Comparison of ENCODE assay signal across 12 cellular contexts in the genomic region with DNA sequence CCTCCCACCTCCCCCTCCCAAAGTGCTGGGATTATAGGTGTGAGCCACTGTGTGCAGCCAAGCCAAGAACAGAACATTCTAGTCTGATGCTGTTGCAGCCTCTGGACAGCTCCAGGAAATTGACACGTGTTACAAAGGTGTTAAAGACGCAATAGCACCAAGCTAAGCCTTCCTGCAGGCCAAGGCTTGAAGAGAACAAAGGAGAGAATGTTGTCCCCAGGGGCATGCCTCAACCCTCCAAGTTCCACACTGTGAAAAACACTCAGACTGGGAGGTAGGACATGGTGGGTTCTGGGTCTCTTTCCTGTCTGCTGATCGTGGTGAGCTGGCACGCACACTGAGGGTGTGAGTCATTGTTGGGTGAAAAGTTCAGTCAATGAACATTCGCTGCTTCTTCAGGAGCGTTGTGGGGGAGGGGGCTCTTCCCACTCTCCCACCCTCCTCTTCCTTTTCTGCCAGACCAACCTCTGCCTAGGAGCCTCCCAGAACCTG. TPM values are rescaled to one million over a fixed set of nuclear protein-coding genes. Genes with fewer than 3 reads are reported as not detected.
DNase-seq lines count a peak whose midpoint lies in the region; ATAC-seq and TF ChIP-seq lines count a peak whose summit lies in the region.
"Had no signal": no experiment of that assay in that cellular context is flagged by ENCODE, and none has a peak within 500 bp of the region (broad histone marks: within the 10 kb centered on the region; RNA-seq: fewer than 3 reads in every experiment).

No MANE protein-coding gene starts in this region.

- POLR2A ChIA-PET in A673 (lab: Charles Lee; ENCODE audit: low non-redundant PET) = interaction anchor here (0.6 kb wide), 1 partner anchor 250 kb away, joined by 14 read pairs; no protein-coding TSS in a partner anchor
- POLR2A ChIA-PET in activated CD8-positive, alpha-beta T cell treated with anti-CD3 and anti-CD28 coated beads, Interleukin-2, amount 10 ng/mL, durations not matched to agents 7 days and 5 days (lab: Charles Lee) = no interaction called here
- POLR2A ChIA-PET in CD8-positive, alpha-beta memory T cell (lab: Charles Lee) = no interaction called here
- POLR2A ChIA-PET in HEK293T (lab: Yijun Ruan, JAX) = no interaction called here

- no TSS peak for BruUV-seq in A673 (replicated peaks; lab: Mats Ljungman, UMichigan)

- no peaks in the 10 kb centered on the region for H3K36me3 Mint-ChIP-seq in activated CD8-positive, alpha-beta T cell treated with anti-CD3 and anti-CD28 coated beads, Interleukin-2, amount 10 ng/mL, durations not matched to agents 7 days and 5 days (ENCODE audit: low read depth)
- H3K36me3 Mint-ChIP-seq in CD8-positive, alpha-beta memory T cell = peaks cover 0 to 3% (median 0%) of the 10 kb centered on the region in 3 donors
- peaks cover 1% of the 10 kb centered on the region for H3K36me3 Mint-ChIP-seq in activated CD8-positive, alpha-beta memory T cell treated with anti-CD3 and anti-CD28 coated beads, Interleukin-2, amount 10 ng/mL, durations not matched to agents 7 days and 5 days
- H3K36me3 Mint-ChIP-seq: activated naive CD4-positive, alpha-beta T cell treated with anti-CD3 and anti-CD28 coated beads, Interleukin-2, amount 50 U/mL, for 24 hours; CD4-positive, CD25-positive, alpha-beta regulatory T cell had no signal

- intact Hi-C loops in A673 (cut with micrococcal nuclease; ENCODE audit: unreplicated experiment) = no loop called here

- H3K27ac Mint-ChIP-seq in activated CD8-positive, alpha-beta T cell treated with anti-CD3 and anti-CD28 coated beads, Interleukin-2, amount 10 ng/mL, durations not matched to agents 7 days and 5 days = no peak overlapping the region
- no peak overlapping the region for H3K27ac Mint-ChIP-seq in CD8-positive, alpha-beta memory T cell
- H3K27ac Mint-ChIP-seq in activated CD8-positive, alpha-beta memory T cell treated with anti-CD3 and anti-CD28 coated beads, Interleukin-2, amount 10 ng/mL, durations not matched to agents 7 days and 5 days = no peak overlapping the region
- H3K27ac Mint-ChIP-seq: activated naive CD4-positive, alpha-beta T cell treated with anti-CD3 and anti-CD28 coated beads, Interleukin-2, amount 50 U/mL, for 24 hours had no signal

- H3K27me3 Mint-ChIP-seq in activated CD8-positive, alpha-beta T cell treated with anti-CD3 and anti-CD28 coated beads, Interleukin-2, amount 10 ng/mL, durations not matched to agents 7 days and 5 days (ENCODE audit: low read depth) = peaks cover 18% of the 10 kb centered on the region
- peaks cover 13 to 47% of the 10 kb centered on the region in 2 donors for H3K27me3 Mint-ChIP-seq in CD8-positive, alpha-beta memory T cell
- peaks cover 20% of the 10 kb centered on the region for H3K27me3 Mint-ChIP-seq in activated CD8-positive, alpha-beta memory T cell treated with anti-CD3 and anti-CD28 coated beads, Interleukin-2, amount 10 ng/mL, durations not matched to agents 7 days and 5 days

- no peaks in the 10 kb centered on the region for H3K27me3 ChIP-seq in A673 (replicated peaks; ENCODE audit: insufficient read depth, low read depth, low read length, poor library complexity)
- H3K27me3 ChIP-seq in CD8-positive, alpha-beta memory T cell (ENCODE audit: insufficient read depth, low read length, poor library complexity, severe bottlenecking) = no peaks in the 10 kb centered on the region

- H3K4me3 ChIP-seq in A673 (ENCODE audit: low read depth, low read length, poor library complexity, severe bottlenecking) = no peak overlapping the region
- H3K4me3 ChIP-seq in CD8-positive, alpha-beta memory T cell (ENCODE audit: low read length) = no peak overlapping the region
- H3K4me3 ChIP-seq: esophagus muscularis mucosa had no signal

- H3K9me3 ChIP-seq in A673 (ENCODE audit: low read depth, low read length, poor library complexity, severe bottlenecking) = no peaks in the 10 kb centered on the region
- no peaks in the 10 kb centered on the region for H3K9me3 ChIP-seq in CD8-positive, alpha-beta memory T cell (ENCODE audit: low read length)
- H3K9me3 ChIP-seq: esophagus muscularis mucosa had no signal

- peaks cover 5% of the 10 kb centered on the region for H3K4me1 Mint-ChIP-seq in activated CD8-positive, alpha-beta T cell treated with anti-CD3 and anti-CD28 coated beads, Interleukin-2, amount 10 ng/mL, durations not matched to agents 7 days and 5 days (ENCODE audit: low read depth)
- H3K4me1 Mint-ChIP-seq in CD8-positive, alpha-beta memory T cell = peaks cover 0 to 7% (median 5%) of the 10 kb centered on the region in 3 donors
- peaks cover 7% of the 10 kb centered on the region for H3K4me1 Mint-ChIP-seq in activated CD8-positive, alpha-beta memory T cell treated with anti-CD3 and anti-CD28 coated beads, Interleukin-2, amount 10 ng/mL, durations not matched to agents 7 days and 5 days

- no peaks in the 10 kb centered on the region for H3K36me3 ChIP-seq in A673 (ENCODE audit: insufficient read depth, low read length, poor library complexity, severe bottlenecking)
- H3K36me3 ChIP-seq in CD8-positive, alpha-beta memory T cell (ENCODE audit: insufficient read depth, low read length) = no peaks in the 10 kb centered on the region
- H3K36me3 ChIP-seq: esophagus muscularis mucosa had no signal

- no peaks in the 10 kb centered on the region for H3K9me3 Mint-ChIP-seq in activated CD8-positive, alpha-beta T cell treated with anti-CD3 and anti-CD28 coated beads, Interleukin-2, amount 10 ng/mL, durations not matched to agents 7 days and 5 days (ENCODE audit: insufficient read depth)
- peaks cover 3 to 13% (median 8%) of the 10 kb centered on the region in 5 donors for H3K9me3 Mint-ChIP-seq in CD8-positive, alpha-beta memory T cell
- no peaks in the 10 kb centered on the region for H3K9me3 Mint-ChIP-seq in activated CD8-positive, alpha-beta memory T cell treated with anti-CD3 and anti-CD28 coated beads, Interleukin-2, amount 10 ng/mL, durations not matched to agents 7 days and 5 days (ENCODE audit: low read depth)

- DNase-seq in A673 (ENCODE audit: low spot score) = peak; percentile 44
- peak; percentile 48 for DNase-seq in HK-2 (ENCODE audit: unreplicated experiment)
- no peak for DNase-seq in activated CD8-positive, alpha-beta T cell treated with anti-CD3 and anti-CD28 coated beads, Interleukin-2, amount 10 ng/mL, durations not matched to agents 7 days and 5 days
- peak; percentile 44 for DNase-seq in glomerular visceral epithelial cell (ENCODE audit: extremely low spot score)
- no peak for DNase-seq in CD8-positive, alpha-beta memory T cell
- no peak for DNase-seq in activated CD8-positive, alpha-beta memory T cell treated with anti-CD3 and anti-CD28 coated beads, Interleukin-2, amount 10 ng/mL, durations not matched to agents 7 days and 5 days
- no peak for DNase-seq in HEK293T (ENCODE audit: extremely low spot score)
- DNase-seq in NCI-H524 (lab: John Stamatoyannopoulos, UW) = no peak
- DNase-seq: activated CD4-positive, CD25-positive, alpha-beta regulatory T cell treated with anti-CD3 and anti-CD28 coated beads, Interleukin-2, amount 50 U/mL, for 72 hours; CD4-positive, CD25-positive, alpha-beta regulatory T cell had no signal

- peak; percentile 30 for ATAC-seq in activated CD8-positive, alpha-beta T cell treated with anti-CD3 and anti-CD28 coated beads, Interleukin-2, amount 10 ng/mL, durations not matched to agents 7 days and 5 days
- no peak for ATAC-seq in activated CD8-positive, alpha-beta memory T cell treated with anti-CD3 and anti-CD28 coated beads, Interleukin-2, amount 10 ng/mL, durations not matched to agents 7 days and 5 days

- CTCF ChIA-PET in A673 (lab: Charles Lee) = interaction anchor here (0.8 kb wide), 1 partner anchor 298 kb away, joined by 4 read pairs; no protein-coding TSS in a partner anchor
- CTCF ChIA-PET in activated CD8-positive, alpha-beta T cell treated with anti-CD3 and anti-CD28 coated beads, Interleukin-2, amount 10 ng/mL, durations not matched to agents 7 days and 5 days (lab: Charles Lee) = no interaction called here
- CTCF ChIA-PET in CD8-positive, alpha-beta memory T cell (lab: Charles Lee) = no interaction called here
- CTCF ChIA-PET in activated CD8-positive, alpha-beta memory T cell treated with anti-CD3 and anti-CD28 coated beads, Interleukin-2, amount 10 ng/mL, durations not matched to agents 7 days and 5 days (lab: Charles Lee) = no interaction called here
- CTCF ChIA-PET in HEK293T (lab: Yijun Ruan, JAX) = no interaction called here

- H3K4me1 ChIP-seq in A673 (ENCODE audit: insufficient read depth, low read length, poor library complexity, severe bottlenecking) = no peaks in the 10 kb centered on the region
- H3K4me1 ChIP-seq in CD8-positive, alpha-beta memory T cell (ENCODE audit: insufficient read depth, low read length) = no peaks in the 10 kb centered on the region

- TF ChIP-seq CTCF in A673 (conservative IDR thresholded peaks at IDR 0.05; ENCODE audit: low read depth, low read length) = no peak

- H3K4me3 Mint-ChIP-seq in activated CD8-positive, alpha-beta T cell treated with anti-CD3 and anti-CD28 coated beads, Interleukin-2, amount 10 ng/mL, durations not matched to agents 7 days and 5 days = no peak overlapping the region
- no peak overlapping the region for H3K4me3 Mint-ChIP-seq in CD8-positive, alpha-beta memory T cell
- H3K4me3 Mint-ChIP-seq in activated CD8-positive, alpha-beta memory T cell treated with anti-CD3 and anti-CD28 coated beads, Interleukin-2, amount 10 ng/mL, durations not matched to agents 7 days and 5 days = no peak overlapping the region
- H3K4me3 Mint-ChIP-seq: activated naive CD4-positive, alpha-beta T cell treated with anti-CD3 and anti-CD28 coated beads, Interleukin-2, amount 50 U/mL, for 24 hours had no signal

- no peak overlapping the region for H3K27ac ChIP-seq in A673 (ENCODE audit: low read depth, low read length, poor library complexity, severe bottlenecking)
- H3K27ac ChIP-seq in CD8-positive, alpha-beta memory T cell (ENCODE audit: low read depth, low read length) = no peak overlapping the region
- H3K27ac ChIP-seq: esophagus muscularis mucosa had no signal

TF ChIP-seq in HEK293T, 16 proteins besides CTCF, POLR2A, EP300 and RAD21 (continues in another document):
- TF ChIP-seq TARDBP (IDR thresholded peaks at IDR 0.05) (no peak), ARNT (IDR thresholded peaks at IDR 0.05) (no peak), SP1 (IDR thresholded peaks at IDR 0.05) (no peak), L3MBTL2 (conservative IDR thresholded peaks at IDR 0.05) (no peak), ELF4 (IDR thresholded peaks at IDR 0.05) (no peak), FOXA1 (IDR thresholded peaks at IDR 0.05) (no peak), ZNF384 (IDR thresholded peaks at IDR 0.05) (no peak)

RNA-seq across cellular contexts. Expression of gene PTPRS, which starts 5.3 kb away (rescaled TPM):
- 215 and 240 TPM in 2 replicates for total RNA-seq in A673 (2021)
- under 1 TPM in 1 of 2 experiments, not detected in 1; 0.05 TPM for total RNA-seq in activated CD8-positive, alpha-beta T cell treated with anti-CD3 and anti-CD28 coated beads, Interleukin-2, amount 10 ng/mL, durations not matched to agents 7 days and 5 days
- under 1 TPM; 0.22 to 0.31 TPM for total RNA-seq in CD8-positive, alpha-beta memory T cell
- 0.30 TPM for polyA plus RNA-seq in CD8-positive, alpha-beta memory T cell
- under 1 TPM; 0.16 to 0.32 TPM for total RNA-seq in activated CD8-positive, alpha-beta memory T cell treated with anti-CD3 and anti-CD28 coated beads, Interleukin-2, amount 10 ng/mL, durations not matched to agents 7 days and 5 days

Comparison
In these comparisons a context has a peak if more than half of its experiments do, and no peak if none do; other contexts are left out.
1. DNase-seq: peak in A673 (single experiment), HK-2 (single experiment) and glomerular visceral epithelial cell (single experiment); none in activated CD8-positive, alpha-beta T cell treated with anti-CD3 and anti-CD28 coated beads, Interleukin-2, amount 10 ng/mL, durations not matched to agents 7 days and 5 days (single experiment), CD8-positive, alpha-beta memory T cell (0 of 5), activated CD8-positive, alpha-beta memory T cell treated with anti-CD3 and anti-CD28 coated beads, Interleukin-2, amount 10 ng/mL, durations not matched to agents 7 days and 5 days (single experiment), HEK293T (single experiment) and NCI-H524 (0 of 2).
2. RNA of gene PTPRS, which starts 5.3 kb away (total RNA-seq): 215 to 240 TPM in A673; 0.16 to 0.32 TPM in activated CD8-positive, alpha-beta memory T cell treated with anti-CD3 and anti-CD28 coated beads, Interleukin-2, amount 10 ng/mL, durations not matched to agents 7 days and 5 days, 0.22 to 0.31 TPM in CD8-positive, alpha-beta memory T cell and 0.05 TPM in activated CD8-positive, alpha-beta T cell treated with anti-CD3 and anti-CD28 coated beads, Interleukin-2, amount 10 ng/mL, durations not matched to agents 7 days and 5 days; every median in the first group is over 100 times any median in the second.